ENCODE assay signal across 1 cellular context in genomic region chr6:131694832-131695426, GRCh38.
TF ChIP-seq lines count a peak whose summit lies in the region.

No MANE protein-coding gene starts in this region.

TF ChIP-seq in K562, 482 proteins besides CTCF, POLR2A, EP300 and RAD21 (continued from another document):
- TF ChIP-seq WHSC1 (IDR thresholded peaks at IDR 0.05; ENCODE audit: low read length), result no peak
- no peak for TF ChIP-seq FOXP1 (CRISPR knock-in tag; IDR thresholded peaks at IDR 0.05)
- TF ChIP-seq ETS2 (tag; IDR thresholded peaks at IDR 0.05; ENCODE audit: borderline replicate concordance, poor library complexity, severe bottlenecking), result no peak
- TF ChIP-seq ZNF232 (CRISPR knock-in tag; IDR thresholded peaks at IDR 0.05), result no peak
- TF ChIP-seq CHAMP1 (IDR thresholded peaks at IDR 0.05), result no peak
- no peak for TF ChIP-seq FOXK2 (conservative IDR thresholded peaks at IDR 0.05 in 1 of 2, IDR thresholded peaks at IDR 0.05 in 1 of 2; ENCODE audit: low read depth in 2 of 2)
- TF ChIP-seq SMC3 (conservative IDR thresholded peaks at IDR 0.05; ENCODE audit: insufficient read depth, low read depth, low read length), result peak; percentile 48
- TF ChIP-seq DEAF1 (CRISPR knock-in tag; IDR thresholded peaks at IDR 0.05), result 0 out of 2 replicates have a peak, but pooled peaks have one; percentile 29
- TF ChIP-seq KAT7 (CRISPR knock-in tag; IDR thresholded peaks at IDR 0.05; ENCODE audit: borderline replicate concordance), result no peak
- TF ChIP-seq HLTF (IDR thresholded peaks at IDR 0.05), result 0 out of 2 replicates have a peak, but pooled peaks have one; percentile 18
TF ChIP-seq in K562: peak in this region for 3.
